10 cellular contexts compared by ENCODE assay signal in genomic region chr3:3201584-3201983, GRCh38. TPM values are rescaled to one million over a fixed set of nuclear protein-coding genes. Genes with fewer than 3 reads are reported as not detected.
DNase-seq lines count a peak whose midpoint lies in the region; ATAC-seq and TF ChIP-seq lines count a peak whose summit lies in the region.
"Had no signal": no experiment of that assay in that cellular context is flagged by ENCODE, and none has a peak within 500 bp of the region (broad histone marks: within the 10 kb centered on the region; RNA-seq: fewer than 3 reads in every experiment).

No MANE protein-coding gene starts in this region.

- TF ChIP-seq CTCF in natural killer cell (IDR thresholded peaks at IDR 0.05) (no peak), lower leg skin (IDR thresholded peaks at IDR 0.05) (no peak)

- intact Hi-C loops in natural killer cell (cut with micrococcal nuclease): no loop called here
- intact Hi-C loops in lower leg skin (cut with DNase I; ENCODE audit: low total_unique reads): loop anchor here (5.0 kb wide), 1 partner anchor 1071 kb away; no protein-coding TSS in a partner anchor

- no peak for TF ChIP-seq POLR2A in lower leg skin (IDR thresholded peaks at IDR 0.05)

- peak overlapping the region; percentile 67 to 76 for H3K27ac Mint-ChIP-seq in natural killer cell

- WGBS in lower leg skin, 2 donors: 72 to 73% methylated on average over 3 of the region's 3 CpGs

- peak; percentile 97 for ATAC-seq in GM18870 (IDR thresholded peaks at IDR 0.05; ENCODE audit: unreplicated experiment)
- peak; percentile 94 for ATAC-seq in GM21619 (IDR thresholded peaks at IDR 0.05; ENCODE audit: unreplicated experiment)
- ATAC-seq in HG03175 (IDR thresholded peaks at IDR 0.05; ENCODE audit: unreplicated experiment): peak; percentile 87
- peak; percentile 85 to 91 (median 87) for ATAC-seq in natural killer cell

- H3K9me3 Mint-ChIP-seq in natural killer cell: no peaks in the 10 kb centered on the region

- H3K36me3 Mint-ChIP-seq in natural killer cell: no peaks in the 10 kb centered on the region

- no peaks in the 10 kb centered on the region for H3K27me3 Mint-ChIP-seq in natural killer cell (ENCODE audit: low read depth in 2 of 2)

- H3K4me3 ChIP-seq in lower leg skin (ENCODE audit: low read depth, poor library complexity, severe bottlenecking): no peak overlapping the region

- DNase-seq in natural killer cell (no peak), lower leg skin (ENCODE audit: low spot score in 2 of 2) (no peak), GDM1 (lab: John Stamatoyannopoulos, UW) (no peak)
- no peak for DNase-seq in stimulated activated naive CD4-positive, alpha-beta T cell (lab: John Stamatoyannopoulos, UW)
- DNase-seq in activated effector memory CD4-positive, alpha-beta T cell treated with anti-CD3 and anti-CD28 coated beads, Interleukin-2, amount 50 U/mL, for 16 hours: no peak
- DNase-seq: DND-41, NCI-H2171 had no signal

- peaks cover 15% of the 10 kb centered on the region in 2 donors for H3K4me1 Mint-ChIP-seq in natural killer cell

- no peak overlapping the region for H3K4me3 Mint-ChIP-seq in natural killer cell

RNA-seq across cellular contexts. Expression of gene CRBN, which starts 22.1 kb away (rescaled TPM):
- 100 to 1,000 TPM; 126 to 166 (median 139) TPM for total RNA-seq in natural killer cell
- 10 to 100 TPM; 46.2 to 87.2 (median 56.5) TPM for total RNA-seq in lower leg skin
